21 cellular contexts compared by ENCODE assay signal in the genomic region with DNA sequence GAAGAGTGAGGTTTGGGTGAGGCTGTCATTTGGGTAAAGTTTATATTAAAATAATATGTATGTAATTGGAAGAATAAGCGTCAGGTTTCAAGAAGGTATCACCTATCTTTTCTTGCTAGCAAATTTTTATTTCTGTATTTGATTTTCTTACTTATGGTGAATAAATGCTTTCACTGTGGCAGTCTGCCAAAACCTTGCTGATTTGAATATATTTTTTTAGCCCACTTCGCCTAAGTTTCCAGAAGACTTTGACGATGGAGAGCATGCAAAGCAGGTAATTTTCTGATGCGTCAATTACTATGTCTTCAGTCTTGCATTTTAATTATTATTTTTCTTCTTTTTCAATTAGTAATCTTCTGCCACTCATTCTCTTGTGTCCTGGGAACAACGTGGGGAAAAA. TPM values are rescaled to one million over a fixed set of nuclear protein-coding genes. Genes with fewer than 3 reads are reported as not detected.
DNase-seq lines count a peak whose midpoint lies in the region; ATAC-seq and TF ChIP-seq lines count a peak whose summit lies in the region.
"Had no signal": no experiment of that assay in that cellular context is flagged by ENCODE, and none has a peak within 500 bp of the region (broad histone marks: within the 10 kb centered on the region; RNA-seq: fewer than 3 reads in every experiment).

No MANE protein-coding gene starts in this region.

- no peak overlapping the region for H2BK15ac ChIP-seq in neuronal stem cell (ENCODE audit: low read length)

- no peak overlapping the region for H2AK5ac ChIP-seq in neuronal stem cell (ENCODE audit: low read depth, low read length)

- H3K18ac ChIP-seq in neuronal stem cell (ENCODE audit: low read length) = no peak overlapping the region

- H3K4ac ChIP-seq in neuronal stem cell (ENCODE audit: low read length) = no peak overlapping the region

- no peak overlapping the region for H3K9ac ChIP-seq in neuronal stem cell (ENCODE audit: low read depth, low read length, poor library complexity)
- H3K9ac ChIP-seq: BLaER1 treated with 17β-estradiol and CSF1 and Interleukin-3, amounts not matched to agents 10 nM and 100 nM had no signal

- H3K14ac ChIP-seq in neuronal stem cell (ENCODE audit: low read length) = no peak overlapping the region

- H4K20me1 ChIP-seq in OCI-LY7 (ENCODE audit: insufficient read depth, low read length) = no peaks in the 10 kb centered on the region
- H4K20me1 ChIP-seq: BLaER1 treated with 17β-estradiol and CSF1 and Interleukin-3, amounts not matched to agents 10 nM and 100 nM had no signal

- WGBS in neuronal stem cell (ENCODE audit: extremely low coverage in 2 of 2, insufficient read length in 2 of 2, insufficient replicate concordance in 1 of 2), 2 donors = no CpG with 5 or more reads among the region's 5 CpGs

- no peak overlapping the region for H4K8ac ChIP-seq in neuronal stem cell (ENCODE audit: low read depth, low read length)

- H3K36me3 ChIP-seq in HEK293 (ENCODE audit: control insufficient read depth in 2 of 2, insufficient read depth in 1 of 2, low read length in 2 of 2) (peaks cover 5 to 62% of the 10 kb centered on the region in 2 experiments; a peak in 2 of 3 replicates), OCI-LY7 (ENCODE audit: insufficient read depth, low read length) (no peaks in the 10 kb centered on the region), neuronal stem cell (replicated peaks in 1 of 2; ENCODE audit: control insufficient read depth in 2 of 2, insufficient read depth in 2 of 2, low read length in 2 of 2) (peaks cover 5 to 88% of the 10 kb centered on the region in 2 donors)

- H3K4me2 ChIP-seq in OCI-LY7 (ENCODE audit: low read length) (peak overlapping the region; percentile 20; the same call in 1 of the 2 replicates), neuronal stem cell (ENCODE audit: insufficient read depth, low read length, poor library complexity, severe bottlenecking) (no peak overlapping the region)
- H3K4me2 ChIP-seq: BLaER1 treated with 17β-estradiol and CSF1 and Interleukin-3, amounts not matched to agents 10 nM and 100 nM had no signal

- H4K91ac ChIP-seq in neuronal stem cell (ENCODE audit: low read depth, low read length, poor library complexity) = no peak overlapping the region

- no peaks in the 10 kb centered on the region for H3K9me2 ChIP-seq in OCI-LY7 (ENCODE audit: insufficient read depth, low read length)

- ATAC-seq in GM19328 (IDR thresholded peaks at IDR 0.05; ENCODE audit: unreplicated experiment) = no peak
- ATAC-seq in HG03196 (IDR thresholded peaks at IDR 0.05; ENCODE audit: unreplicated experiment) = no peak
- ATAC-seq: CD8-positive, alpha-beta T cell; GM12878; Right ventricle myocardium inferior; T-helper 17 cell had no signal

- H2BK120ac ChIP-seq in neuronal stem cell (ENCODE audit: low read depth, low read length) = no peak overlapping the region

- intact Hi-C loops in OCI-LY7 (cut with micrococcal nuclease; ENCODE audit: unreplicated experiment) = no loop called here

- TF ChIP-seq CTCF in HEK293 (tag by site-specific recombination; IDR thresholded peaks at IDR 0.05) (no peak), OCI-LY7 (conservative IDR thresholded peaks at IDR 0.05; ENCODE audit: low read length) (no peak)

- H3K9me3 ChIP-seq in HEK293 (ENCODE audit: control insufficient read depth, insufficient read depth, low read depth, low read length) (no peaks in the 10 kb centered on the region), OCI-LY7 (ENCODE audit: low read length) (no peaks in the 10 kb centered on the region), neuronal stem cell (replicated peaks in 1 of 2; ENCODE audit: control insufficient read depth in 2 of 2, insufficient read depth in 1 of 2, low read depth in 1 of 2, low read length in 2 of 2) (peaks cover 0 to 2% of the 10 kb centered on the region in 2 donors)
- H3K9me3 ChIP-seq: BLaER1 treated with 17β-estradiol and CSF1 and Interleukin-3, amounts not matched to agents 10 nM and 100 nM had no signal

- no peak overlapping the region for H3K27ac ChIP-seq in HEK293 (ENCODE audit: extremely low read depth, low read depth, low read length)
- no peak overlapping the region for H3K27ac ChIP-seq in OCI-LY7 (ENCODE audit: low read depth, low read length, poor library complexity, severe bottlenecking)
- no peak overlapping the region for H3K27ac ChIP-seq in neuronal stem cell (replicated peaks; ENCODE audit: low read length)
- H3K27ac ChIP-seq: BLaER1 treated with 17β-estradiol and CSF1 and Interleukin-3, amounts not matched to agents 10 nM and 100 nM had no signal

- H3K4me3 ChIP-seq in HEK293 (ENCODE audit: low read depth, low read length) = no peak overlapping the region
- no peak overlapping the region for H3K4me3 ChIP-seq in OCI-LY7 (ENCODE audit: low read depth, low read length, poor library complexity, severe bottlenecking)
- H3K4me3 ChIP-seq in neuronal stem cell (ENCODE audit: low read length in 2 of 2) = no peak overlapping the region
- H3K4me3 ChIP-seq: BLaER1 treated with 17β-estradiol and CSF1 and Interleukin-3, amounts not matched to agents 10 nM and 100 nM; GM12878 had no signal

- H3K79me2 ChIP-seq in OCI-LY7 (ENCODE audit: insufficient read depth, low read depth, low read length) = no peaks in the 10 kb centered on the region

- H3K79me1 ChIP-seq in neuronal stem cell (ENCODE audit: low read depth, low read length) = no peaks in the 10 kb centered on the region

- H2AFZ ChIP-seq in OCI-LY7 (ENCODE audit: low read length) (no peak overlapping the region), neuronal stem cell (ENCODE audit: low read length) (no peak overlapping the region)

- CTCF ChIA-PET in HEK293 (lab: Yijun Ruan, JAX) (no interaction called here), OCI-LY7 (lab: Charles Lee; ENCODE audit: unreplicated experiment) (no interaction called here)

- H2BK5ac ChIP-seq in neuronal stem cell (ENCODE audit: low read length) = no peak overlapping the region

- DNase-seq in NCI-H1048 (lab: John Stamatoyannopoulos, UW) (peak; percentile 57), OCI-LY7 (ENCODE audit: low spot score) (no peak), putamen (ENCODE audit: low spot score) (peak; percentile 58), HK-2 (ENCODE audit: unreplicated experiment) (no peak), neuronal stem cell (ENCODE audit: low spot score) (no peak)
- DNase-seq: ACHN; CD8-positive, alpha-beta T cell; KG1; NCI-H1105 treated with DMSO at 0.1 percent for 48 hours; NCI-H1694; NCI-H2081 treated with DMSO at 0.1 percent for 48 hours; NCI-H510A; NCI-H82; SW 1271; T-helper 17 cell had no signal

- H3K23ac ChIP-seq in neuronal stem cell (ENCODE audit: low read depth, low read length, poor library complexity) = no peak overlapping the region

- POLR2A ChIA-PET in HEK293 (lab: Yijun Ruan, JAX) = no interaction called here
- POLR2A ChIA-PET in OCI-LY7 (lab: Charles Lee) = interaction anchor here (0.6 kb wide), 1 partner anchor 14 kb away, joined by 3 read pairs; no protein-coding TSS in a partner anchor

- no peak overlapping the region for H2BK12ac ChIP-seq in neuronal stem cell (ENCODE audit: low read length)

- H3K4me1 ChIP-seq in HEK293 (ENCODE audit: control insufficient read depth, insufficient read depth, low read length) (peaks cover 9% of the 10 kb centered on the region; the same call in 1 of the 2 replicates), OCI-LY7 (ENCODE audit: insufficient read depth, low read length, poor library complexity, severe bottlenecking) (no peaks in the 10 kb centered on the region), neuronal stem cell (ENCODE audit: control insufficient read depth in 2 of 2, insufficient read depth in 1 of 2, low read depth in 1 of 2, low read length in 2 of 2) (peaks cover 2 to 3% of the 10 kb centered on the region in 2 donors)
- H3K4me1 ChIP-seq: BLaER1 treated with 17β-estradiol and CSF1 and Interleukin-3, amounts not matched to agents 10 nM and 100 nM had no signal

- H3K27me3 ChIP-seq in neuronal stem cell (ENCODE audit: control insufficient read depth in 3 of 3, insufficient read depth in 3 of 3, low read depth in 1 of 3, low read length in 3 of 3) = no peaks in the 10 kb centered on the region
- H3K27me3 ChIP-seq: BLaER1 treated with 17β-estradiol and CSF1 and Interleukin-3, amounts not matched to agents 10 nM and 100 nM had no signal

- no TSS peak for BruUV-seq in OCI-LY7 (replicated peaks; lab: Mats Ljungman, UMichigan)

TF ChIP-seq in HEK293, 187 proteins besides CTCF, POLR2A, EP300 and RAD21 (continues in another document):
- TF ChIP-seq, protein P1, sequence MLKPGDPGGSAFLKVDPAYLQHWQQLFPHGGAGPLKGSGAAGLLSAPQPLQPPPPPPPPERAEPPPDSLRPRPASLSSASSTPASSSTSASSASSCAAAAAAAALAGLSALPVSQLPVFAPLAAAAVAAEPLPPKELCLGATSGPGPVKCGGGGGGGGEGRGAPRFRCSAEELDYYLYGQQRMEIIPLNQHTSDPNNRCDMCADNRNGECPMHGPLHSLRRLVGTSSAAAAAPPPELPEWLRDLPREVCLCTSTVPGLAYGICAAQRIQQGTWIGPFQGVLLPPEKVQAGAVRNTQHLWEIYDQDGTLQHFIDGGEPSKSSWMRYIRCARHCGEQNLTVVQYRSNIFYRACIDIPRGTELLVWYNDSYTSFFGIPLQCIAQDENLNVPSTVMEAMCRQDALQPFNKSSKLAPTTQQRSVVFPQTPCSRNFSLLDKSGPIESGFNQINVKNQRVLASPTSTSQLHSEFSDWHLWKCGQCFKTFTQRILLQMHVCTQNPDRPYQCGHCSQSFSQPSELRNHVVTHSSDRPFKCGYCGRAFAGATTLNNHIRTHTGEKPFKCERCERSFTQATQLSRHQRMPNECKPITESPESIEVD (tag by site-specific recombination; IDR thresholded peaks at IDR 0.05) = 0 out of 2 replicates have a peak, but pooled peaks have one; percentile 50
- no peak for TF ChIP-seq ZNF560 (tag by site-specific recombination; IDR thresholded peaks at IDR 0.05; ENCODE audit: borderline replicate concordance)

RNA-seq across cellular contexts. Expression of gene SRP14, which starts 40.5 kb away (rescaled TPM):
- total RNA-seq in OCI-LY7 (2014; rRNA removed; shearing (Covaris generic)) = 188 and 250 TPM in 2 replicates
- total RNA-seq in OCI-LY7 (2022) = 130 TPM in 2 replicates
- 655 TPM for polyA plus RNA-seq in neuronal stem cell (2013, experiment 1 of 2)
- 647 TPM for polyA plus RNA-seq in neuronal stem cell (2013, experiment 2 of 2)

Comparison
In these comparisons a context has a peak if more than half of its experiments do, and no peak if none do; other contexts are left out.
1. DNase-seq: peak in NCI-H1048 (single experiment) and putamen (single experiment); none in OCI-LY7 (single experiment), HK-2 (single experiment) and neuronal stem cell (single experiment).